In the genomic region with DNA sequence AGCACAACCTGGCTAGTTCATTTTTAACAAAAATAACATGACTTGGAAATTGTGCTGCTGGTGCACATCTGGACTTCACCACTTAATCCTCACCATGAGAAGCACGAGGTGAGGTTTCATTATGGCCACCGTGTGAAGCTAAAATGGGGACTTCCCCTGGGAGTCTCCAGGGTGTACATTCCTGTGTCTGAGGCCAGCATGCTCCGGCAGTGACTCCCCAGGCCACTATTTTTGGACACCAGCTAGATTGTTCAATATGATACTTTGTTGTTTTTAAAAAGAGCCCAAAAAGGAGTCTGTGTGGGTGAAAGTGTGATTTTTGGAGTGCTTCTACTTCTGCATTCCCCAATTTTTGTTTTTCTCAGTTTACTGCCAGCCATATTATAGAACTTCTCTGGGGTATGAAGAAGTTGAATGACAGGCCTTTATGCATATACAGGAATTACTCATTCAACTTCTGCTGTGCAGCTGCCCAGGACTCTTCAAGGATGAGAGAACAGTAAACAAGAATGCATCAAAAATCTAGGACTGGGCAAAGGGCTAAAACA, we compare ENCODE assay signal across 10 cellular contexts. TPM values are rescaled to one million over a fixed set of nuclear protein-coding genes. Genes with fewer than 3 reads are reported as not detected.
A peak's percentile ranks its signal among the peaks of the same experiment; 100 is the strongest.
DNase-seq lines count a peak whose midpoint lies in the region; ATAC-seq and TF ChIP-seq lines count a peak whose summit lies in the region.
"Had no signal": no experiment of that assay in that cellular context is flagged by ENCODE, and none has a peak within 500 bp of the region (broad histone marks: within the 10 kb centered on the region; RNA-seq: fewer than 3 reads in every experiment).

No MANE protein-coding gene starts in this region.

- ATAC-seq in heart right ventricle (no peak), HG02885 (IDR thresholded peaks at IDR 0.05; ENCODE audit: poor library complexity, unreplicated experiment) (peak; percentile 95), activated B cell treated with CpG ODN at 0.5 μM for 24 hours (ENCODE audit: low read depth) (peak; percentile 74), aorta (ENCODE audit: low FRiP score) (peak; percentile 65)
- ATAC-seq: activated CD8-positive, alpha-beta memory T cell treated with anti-CD3 and anti-CD28 coated beads, Interleukin-2, amount 10 ng/mL, durations not matched to agents 7 days and 5 days had no signal

- H3K4me1 ChIP-seq in right atrium auricular region = peaks cover 0 to 5% of the 10 kb centered on the region in 2 donors
- H3K4me1 ChIP-seq in heart right ventricle = peaks cover 0 to 6% (median 0%) of the 10 kb centered on the region in 9 donors
- H3K4me1 ChIP-seq in aorta (ENCODE audit: control insufficient read depth in 1 of 2, insufficient read depth in 2 of 2, low read length in 2 of 2) = no peaks in the 10 kb centered on the region

- no peaks in the 10 kb centered on the region for H3K27me3 Mint-ChIP-seq in activated B cell treated with CpG ODN at 0.5 μM for 24 hours
- peaks cover 2% of the 10 kb centered on the region for H3K27me3 Mint-ChIP-seq in activated CD4-positive, alpha-beta memory T cell treated with anti-CD3 and anti-CD28 coated beads for 36 hours

- peaks cover 12% of the 10 kb centered on the region for H3K4me1 Mint-ChIP-seq in activated B cell treated with CpG ODN at 0.5 μM for 24 hours
- no peaks in the 10 kb centered on the region for H3K4me1 Mint-ChIP-seq in activated CD4-positive, alpha-beta memory T cell treated with anti-CD3 and anti-CD28 coated beads for 36 hours (ENCODE audit: low read depth)
- H3K4me1 Mint-ChIP-seq: activated CD8-positive, alpha-beta memory T cell treated with anti-CD3 and anti-CD28 coated beads, Interleukin-2, amount 10 ng/mL, durations not matched to agents 7 days and 5 days had no signal

- WGBS in heart right ventricle, 2 donors = 5 to 6% methylated on average over 3 of the region's 3 CpGs
- 1 to 2% methylated on average over 3 of the region's 3 CpGs for WGBS in aorta, 2 donors

- H3K4me3 ChIP-seq in right atrium auricular region = no peak overlapping the region
- H3K4me3 ChIP-seq in heart right ventricle = no peak overlapping the region
- no peak overlapping the region for H3K4me3 ChIP-seq in aorta (ENCODE audit: low read length in 2 of 2)
- H3K4me3 ChIP-seq: hepatocyte had no signal

- H3K27ac ChIP-seq in right atrium auricular region = no peak overlapping the region
- no peak overlapping the region for H3K27ac ChIP-seq in heart right ventricle
- H3K27ac ChIP-seq in aorta (ENCODE audit: low read depth in 1 of 2, low read length in 2 of 2) = no peak overlapping the region
- H3K27ac ChIP-seq: hepatocyte had no signal

- TF ChIP-seq CTCF in right atrium auricular region (IDR thresholded peaks at IDR 0.05) (no peak), heart right ventricle (IDR thresholded peaks at IDR 0.05) (no peak), activated B cell treated with CpG ODN at 0.5 μM for 24 hours (IDR thresholded peaks at IDR 0.05) (no peak)

- POLR2A ChIA-PET in activated B cell treated with CpG ODN at 0.5 μM for 24 hours (lab: Charles Lee) = interaction anchor here (0.7 to 2.8 kb wide), 4 partner anchors 15 to 320 kb away, joined by 3 to 12 read pairs (median 4); partner anchors contain the start of gene M6PR
- POLR2A ChIA-PET in activated CD4-positive, alpha-beta memory T cell treated with anti-CD3 and anti-CD28 coated beads for 36 hours (lab: Charles Lee) = no interaction called here

- H3K4me3 Mint-ChIP-seq in activated B cell treated with CpG ODN at 0.5 μM for 24 hours = peak overlapping the region; percentile 24
- H3K4me3 Mint-ChIP-seq in activated CD4-positive, alpha-beta memory T cell treated with anti-CD3 and anti-CD28 coated beads for 36 hours = no peak overlapping the region
- H3K4me3 Mint-ChIP-seq: activated CD8-positive, alpha-beta memory T cell treated with anti-CD3 and anti-CD28 coated beads, Interleukin-2, amount 10 ng/mL, durations not matched to agents 7 days and 5 days had no signal

- H3K36me3 ChIP-seq in right atrium auricular region (no peaks in the 10 kb centered on the region), heart right ventricle (no peaks in the 10 kb centered on the region), aorta (ENCODE audit: control insufficient read depth in 1 of 2, insufficient read depth in 2 of 2, low read length in 1 of 2) (no peaks in the 10 kb centered on the region)

- intact Hi-C loops in heart right ventricle (cut with DNase I) (no loop called here), activated B cell treated with CpG ODN at 0.5 μM for 24 hours (cut with micrococcal nuclease) (no loop called here), aorta (cut with DNase I) (no loop called here)
- intact Hi-C loops in activated CD4-positive, alpha-beta memory T cell treated with anti-CD3 and anti-CD28 coated beads for 36 hours (cut with micrococcal nuclease) = no loop called here

- DNase-seq in right atrium auricular region (ENCODE audit: low spot score) (peak; percentile 4), heart right ventricle (no peak), activated B cell treated with CpG ODN at 0.5 μM for 24 hours (no peak), aorta (peak in 1 of 2 donors; percentile 58), occipital lobe (lab: John Stamatoyannopoulos, UW) (no peak)
- no peak for DNase-seq in activated CD4-positive, alpha-beta T cell treated with anti-CD3 and anti-CD28 coated beads for 1 hour
- DNase-seq in activated CD4-positive, alpha-beta memory T cell treated with anti-CD3 and anti-CD28 coated beads for 36 hours = no peak
- DNase-seq: activated CD8-positive, alpha-beta memory T cell treated with anti-CD3 and anti-CD28 coated beads, Interleukin-2, amount 10 ng/mL, durations not matched to agents 7 days and 5 days had no signal

- H3K36me3 Mint-ChIP-seq in activated B cell treated with CpG ODN at 0.5 μM for 24 hours (ENCODE audit: low read depth) = no peaks in the 10 kb centered on the region
- H3K36me3 Mint-ChIP-seq in activated CD4-positive, alpha-beta memory T cell treated with anti-CD3 and anti-CD28 coated beads for 36 hours = no peaks in the 10 kb centered on the region
- H3K36me3 Mint-ChIP-seq: activated CD8-positive, alpha-beta memory T cell treated with anti-CD3 and anti-CD28 coated beads, Interleukin-2, amount 10 ng/mL, durations not matched to agents 7 days and 5 days had no signal

- CTCF ChIA-PET in activated B cell treated with CpG ODN at 0.5 μM for 24 hours (lab: Charles Lee) = interaction anchor here (1.0 to 1.7 kb wide), 3 partner anchors 20 to 86 kb away, joined by 3 to 6 read pairs (median 5); no protein-coding TSS in a partner anchor
- CTCF ChIA-PET in activated CD4-positive, alpha-beta memory T cell treated with anti-CD3 and anti-CD28 coated beads for 36 hours (lab: Charles Lee) = interaction anchor here (0.6 to 1.8 kb wide), 5 partner anchors 28 to 261 kb away, joined by 3 to 6 read pairs (median 4); no protein-coding TSS in a partner anchor

- H3K27ac Mint-ChIP-seq in activated B cell treated with CpG ODN at 0.5 μM for 24 hours = peak overlapping the region; percentile 56
- H3K27ac Mint-ChIP-seq in activated CD4-positive, alpha-beta memory T cell treated with anti-CD3 and anti-CD28 coated beads for 36 hours = no peak overlapping the region
- H3K27ac Mint-ChIP-seq: activated CD8-positive, alpha-beta memory T cell treated with anti-CD3 and anti-CD28 coated beads, Interleukin-2, amount 10 ng/mL, durations not matched to agents 7 days and 5 days had no signal

- H3K9me3 Mint-ChIP-seq in activated B cell treated with CpG ODN at 0.5 μM for 24 hours = peaks cover 2% of the 10 kb centered on the region
- H3K9me3 Mint-ChIP-seq in activated CD4-positive, alpha-beta memory T cell treated with anti-CD3 and anti-CD28 coated beads for 36 hours = no peaks in the 10 kb centered on the region

- no peaks in the 10 kb centered on the region for H3K9me3 ChIP-seq in right atrium auricular region
- H3K9me3 ChIP-seq in heart right ventricle = no peaks in the 10 kb centered on the region
- no peaks in the 10 kb centered on the region for H3K9me3 ChIP-seq in aorta (ENCODE audit: control insufficient read depth, low read length)

- H3K27me3 ChIP-seq in right atrium auricular region (no peaks in the 10 kb centered on the region), heart right ventricle (peaks cover 0 to 3% (median 0%) of the 10 kb centered on the region in 7 donors), aorta (ENCODE audit: control insufficient read depth in 1 of 2, insufficient read depth in 2 of 2, low read length in 1 of 2) (no peaks in the 10 kb centered on the region)
- H3K27me3 ChIP-seq: hepatocyte had no signal

RNA-seq across cellular contexts. Expression of gene AICDA, which starts 16.9 kb away (rescaled TPM):
- total RNA-seq in right atrium auricular region (under 1 TPM in 1 of 2 donors, not detected in 1; 0.12 TPM), heart right ventricle (not detected), activated B cell treated with CpG ODN at 0.5 μM for 24 hours (3.6 and 7.7 TPM in 2 replicates), aorta (under 1 TPM in 1 of 2 donors, not detected in 1; 0.39 TPM), occipital lobe (not detected)
- polyA plus RNA-seq in heart right ventricle (under 1 TPM; 0.03 to 0.22 TPM), aorta (1 to 10 TPM in 1 of 2 donors, under 1 TPM in 1; 0.23 to 1.1 TPM)
- not detected for total RNA-seq in activated CD4-positive, alpha-beta memory T cell treated with anti-CD3 and anti-CD28 coated beads for 36 hours
- total RNA-seq: activated CD8-positive, alpha-beta memory T cell treated with anti-CD3 and anti-CD28 coated beads, Interleukin-2, amount 10 ng/mL, durations not matched to agents 7 days and 5 days had no signal
- polyA plus RNA-seq: hepatocyte had no signal

RNA-seq across cellular contexts. Expression of gene MFAP5, which starts 33.1 kb away (rescaled TPM):
- total RNA-seq in right atrium auricular region = 100 to 1,000 TPM in 1 of 2 donors, 10 to 100 TPM in 1; 22.1 to 104 TPM
- 10 to 100 TPM; 12.3 to 53.0 (median 22.7) TPM for total RNA-seq in heart right ventricle
- polyA plus RNA-seq in heart right ventricle = 10 to 100 TPM; 25.8 to 31.8 TPM
- total RNA-seq in activated B cell treated with CpG ODN at 0.5 μM for 24 hours = 0.35 TPM in 1 of 2 replicates, not detected in the other
- total RNA-seq in aorta = 100 to 1,000 TPM in 1 of 2 donors, 10 to 100 TPM in 1; 59.7 to 470 TPM
- polyA plus RNA-seq in aorta = 10 to 100 TPM in 1 of 2 donors, under 1 TPM in 1; 0.67 to 11.8 TPM
- not detected for total RNA-seq in occipital lobe
- not detected for total RNA-seq in activated CD4-positive, alpha-beta memory T cell treated with anti-CD3 and anti-CD28 coated beads for 36 hours
- total RNA-seq: activated CD8-positive, alpha-beta memory T cell treated with anti-CD3 and anti-CD28 coated beads, Interleukin-2, amount 10 ng/mL, durations not matched to agents 7 days and 5 days had no signal

Comparison
In these comparisons a context has a peak if more than half of its experiments do, and no peak if none do; other contexts are left out.
1. ATAC-seq: peak in HG02885 (single experiment), activated B cell treated with CpG ODN at 0.5 μM for 24 hours (single experiment) and aorta (single experiment); none in heart right ventricle (0 of 8).